Comparison of ENCODE assay signal across 11 cellular contexts in the genomic region with DNA sequence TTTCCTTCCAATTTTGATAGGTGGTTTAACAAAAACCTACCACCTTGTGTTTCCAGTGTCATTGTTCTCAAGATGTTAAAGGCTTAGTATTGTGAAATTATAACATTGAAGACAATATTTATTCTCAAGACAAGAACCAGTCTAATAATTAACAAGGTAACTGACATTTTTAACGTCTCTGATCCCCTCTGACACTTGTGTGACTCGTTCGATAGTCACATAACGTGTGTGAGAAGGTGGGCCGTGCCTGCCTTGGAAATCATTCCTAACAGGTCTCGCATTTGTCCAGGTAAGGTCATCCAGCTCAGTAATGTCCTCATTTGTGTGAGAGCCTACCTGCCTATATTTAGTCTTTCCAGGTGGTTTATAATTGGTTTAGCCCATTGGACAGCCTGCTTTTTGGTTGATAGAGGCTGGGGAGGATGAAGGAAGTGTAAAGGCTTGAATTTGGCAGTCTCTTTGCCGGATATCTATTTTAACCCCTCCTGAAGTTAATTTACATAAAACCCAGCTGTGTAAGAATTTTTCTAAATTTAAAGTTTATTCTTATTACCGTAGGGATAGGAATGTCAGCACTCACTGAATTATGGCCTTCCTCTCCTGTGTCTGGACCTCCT.
DNase-seq lines count a peak whose midpoint lies in the region; ATAC-seq and TF ChIP-seq lines count a peak whose summit lies in the region.
"Had no signal": no experiment of that assay in that cellular context is flagged by ENCODE, and none has a peak within 500 bp of the region (broad histone marks: within the 10 kb centered on the region; RNA-seq: fewer than 3 reads in every experiment).

No MANE protein-coding gene starts in this region.

- DNase-seq in naive thymus-derived CD8-positive, alpha-beta T cell: no peak
- no peak for DNase-seq in NCI-H510A (lab: John Stamatoyannopoulos, UW)
- no peak for DNase-seq in NCI-H2171 (lab: John Stamatoyannopoulos, UW)
- DNase-seq: activated CD8-positive, alpha-beta memory T cell treated with anti-CD3 and anti-CD28 coated beads, Interleukin-2, amount 50 U/mL, for 4 hours; left cardiac atrium; T-helper 1 cell had no signal

- H3K9me3 ChIP-seq in gastroesophageal sphincter: no peaks in the 10 kb centered on the region

- no peak overlapping the region for H3K4me3 ChIP-seq in gastroesophageal sphincter

- H3K4me3 Mint-ChIP-seq in IgD-negative memory B cell: peak overlapping the region; percentile 52 to 96 (median 78)
- peak overlapping the region in 7 of 10 donors; percentile 4 to 55 (median 50) for H3K4me3 Mint-ChIP-seq in naive thymus-derived CD8-positive, alpha-beta T cell

- no peaks in the 10 kb centered on the region for H3K27me3 Mint-ChIP-seq in IgD-negative memory B cell
- no peaks in the 10 kb centered on the region for H3K27me3 Mint-ChIP-seq in naive thymus-derived CD8-positive, alpha-beta T cell

- H3K36me3 ChIP-seq in gastroesophageal sphincter: no peaks in the 10 kb centered on the region

- H3K9me3 Mint-ChIP-seq in IgD-negative memory B cell: peaks cover 0 to 1% (median 0%) of the 10 kb centered on the region in 3 donors
- no peaks in the 10 kb centered on the region for H3K9me3 Mint-ChIP-seq in naive thymus-derived CD8-positive, alpha-beta T cell

- peaks cover 67 to 82% (median 81%) of the 10 kb centered on the region in 3 donors for H3K4me1 Mint-ChIP-seq in IgD-negative memory B cell
- peaks cover 41 to 97% (median 84%) of the 10 kb centered on the region in 4 donors for H3K4me1 Mint-ChIP-seq in naive thymus-derived CD8-positive, alpha-beta T cell

- peaks cover 14 to 99% (median 38%) of the 10 kb centered on the region in 3 donors for H3K4me1 ChIP-seq in gastroesophageal sphincter

- TF ChIP-seq CTCF in gastroesophageal sphincter (IDR thresholded peaks at IDR 0.05): no peak

- peaks cover 3% of the 10 kb centered on the region for H3K36me3 Mint-ChIP-seq in IgD-negative memory B cell
- peaks cover 0 to 2% (median 0%) of the 10 kb centered on the region in 3 donors for H3K36me3 Mint-ChIP-seq in naive thymus-derived CD8-positive, alpha-beta T cell

- peak overlapping the region in 1 of 4 donors; percentile 4 for H3K27ac ChIP-seq in gastroesophageal sphincter

- peak overlapping the region; percentile 81 to 95 (median 92) for H3K27ac Mint-ChIP-seq in IgD-negative memory B cell
- peak overlapping the region in 5 of 10 donors; percentile 24 to 79 (median 74) for H3K27ac Mint-ChIP-seq in naive thymus-derived CD8-positive, alpha-beta T cell

- WGBS in gastroesophageal sphincter (ENCODE audit: low coverage in 1 of 2), 2 donors: 62 to 64% methylated on average over 8 of the region's 8 CpGs

- TF ChIP-seq POLR2A in gastroesophageal sphincter (IDR thresholded peaks at IDR 0.05): no peak

- POLR2A ChIA-PET in naive thymus-derived CD8-positive, alpha-beta T cell (lab: Charles Lee): no interaction called here

- TF ChIP-seq EP300 in gastroesophageal sphincter (IDR thresholded peaks at IDR 0.05): no peak

- ATAC-seq in GM18907 (IDR thresholded peaks at IDR 0.05; ENCODE audit: unreplicated experiment) (peak; percentile 62), GM21825 (IDR thresholded peaks at IDR 0.05; ENCODE audit: unreplicated experiment) (peak; percentile 58), GM21360 (IDR thresholded peaks at IDR 0.05; ENCODE audit: unreplicated experiment) (no peak), gastroesophageal sphincter (no peak)
- peak in 1 of 2 donors; percentile 18 for ATAC-seq in naive thymus-derived CD8-positive, alpha-beta T cell

- no peaks in the 10 kb centered on the region for H3K27me3 ChIP-seq in gastroesophageal sphincter

Comparison
In these comparisons a context has a peak if more than half of its experiments do, and no peak if none do; other contexts are left out.
1. ATAC-seq: peak in GM18907 (single experiment) and GM21825 (single experiment); none in GM21360 (single experiment) and gastroesophageal sphincter (single experiment).